2 cellular contexts compared by ENCODE assay signal in the genomic region with DNA sequence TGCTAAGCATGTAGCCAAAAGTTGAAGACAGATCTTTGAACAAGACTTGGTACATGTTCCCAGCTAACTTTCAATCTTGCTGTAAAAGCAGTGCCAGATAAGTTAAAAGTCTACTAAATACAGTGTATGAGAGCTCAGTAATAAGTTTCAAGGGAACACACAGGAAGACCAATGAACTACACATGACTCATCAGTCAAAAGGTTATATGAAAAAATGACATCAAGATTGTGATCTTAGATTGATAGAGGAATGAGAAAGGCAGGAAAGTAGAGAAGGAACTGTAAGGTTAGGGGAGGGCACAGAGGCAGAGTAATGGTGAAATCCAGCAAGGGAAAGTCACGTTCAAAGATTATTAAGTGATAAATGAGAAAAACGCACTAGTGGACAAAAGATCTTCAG.
TF ChIP-seq lines count a peak whose summit lies in the region.

No MANE protein-coding gene starts in this region.

TF ChIP-seq in A549, 52 proteins besides CTCF, POLR2A, EP300 and RAD21:
- TF ChIP-seq ESRRA (IDR thresholded peaks at IDR 0.05; ENCODE audit: borderline replicate concordance, low read length) (no peak), GATA3 (IDR thresholded peaks at IDR 0.05; ENCODE audit: borderline replicate concordance) (peak; percentile 41; the same call in 1 of the 2 replicates), FOSL2 (IDR thresholded peaks at IDR 0.05) (no peak), FOSL2 (CRISPR knock-in tag; IDR thresholded peaks at IDR 0.05) (peak; percentile 52)
TF ChIP-seq in A549: peak in this region for 2.

TF ChIP-seq in SK-N-SH treated with all-trans-retinoic acid at 6 μM for 48 hours, 23 proteins besides CTCF, POLR2A, EP300 and RAD21:
- TF ChIP-seq, protein P1, sequence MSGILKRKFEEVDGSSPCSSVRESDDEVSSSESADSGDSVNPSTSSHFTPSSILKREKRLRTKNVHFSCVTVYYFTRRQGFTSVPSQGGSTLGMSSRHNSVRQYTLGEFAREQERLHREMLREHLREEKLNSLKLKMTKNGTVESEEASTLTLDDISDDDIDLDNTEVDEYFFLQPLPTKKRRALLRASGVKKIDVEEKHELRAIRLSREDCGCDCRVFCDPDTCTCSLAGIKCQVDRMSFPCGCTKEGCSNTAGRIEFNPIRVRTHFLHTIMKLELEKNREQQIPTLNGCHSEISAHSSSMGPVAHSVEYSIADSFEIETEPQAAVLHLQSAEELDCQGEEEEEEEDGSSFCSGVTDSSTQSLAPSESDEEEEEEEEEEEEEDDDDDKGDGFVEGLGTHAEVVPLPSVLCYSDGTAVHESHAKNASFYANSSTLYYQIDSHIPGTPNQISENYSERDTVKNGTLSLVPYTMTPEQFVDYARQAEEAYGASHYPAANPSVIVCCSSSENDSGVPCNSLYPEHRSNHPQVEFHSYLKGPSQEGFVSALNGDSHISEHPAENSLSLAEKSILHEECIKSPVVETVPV (CRISPR knock-in tag; IDR thresholded peaks at IDR 0.05): no peak
- TF ChIP-seq RARB (CRISPR knock-in tag; IDR thresholded peaks at IDR 0.05) (no peak), ESRRG (CRISPR knock-in tag; IDR thresholded peaks at IDR 0.05) (no peak), ARNTL (CRISPR knock-in tag; IDR thresholded peaks at IDR 0.05; ENCODE audit: borderline replicate concordance, low read depth) (no peak), ZC3H10 (CRISPR knock-in tag; IDR thresholded peaks at IDR 0.05) (no peak), ZFP3 (CRISPR knock-in tag; IDR thresholded peaks at IDR 0.05) (no peak), ZNF565 (CRISPR knock-in tag; conservative IDR thresholded peaks at IDR 0.05; ENCODE audit: low read depth) (no peak), ZNF8 (CRISPR knock-in tag; IDR thresholded peaks at IDR 0.05) (no peak), GLIS3 (CRISPR knock-in tag; IDR thresholded peaks at IDR 0.05) (no peak), ISL1 (CRISPR knock-in tag; IDR thresholded peaks at IDR 0.05) (no peak), BACH2 (CRISPR knock-in tag; IDR thresholded peaks at IDR 0.05; ENCODE audit: borderline replicate concordance) (no peak), TCF4 (CRISPR knock-in tag; IDR thresholded peaks at IDR 0.05; ENCODE audit: borderline replicate concordance) (no peak)
- TF ChIP-seq, protein P2, sequence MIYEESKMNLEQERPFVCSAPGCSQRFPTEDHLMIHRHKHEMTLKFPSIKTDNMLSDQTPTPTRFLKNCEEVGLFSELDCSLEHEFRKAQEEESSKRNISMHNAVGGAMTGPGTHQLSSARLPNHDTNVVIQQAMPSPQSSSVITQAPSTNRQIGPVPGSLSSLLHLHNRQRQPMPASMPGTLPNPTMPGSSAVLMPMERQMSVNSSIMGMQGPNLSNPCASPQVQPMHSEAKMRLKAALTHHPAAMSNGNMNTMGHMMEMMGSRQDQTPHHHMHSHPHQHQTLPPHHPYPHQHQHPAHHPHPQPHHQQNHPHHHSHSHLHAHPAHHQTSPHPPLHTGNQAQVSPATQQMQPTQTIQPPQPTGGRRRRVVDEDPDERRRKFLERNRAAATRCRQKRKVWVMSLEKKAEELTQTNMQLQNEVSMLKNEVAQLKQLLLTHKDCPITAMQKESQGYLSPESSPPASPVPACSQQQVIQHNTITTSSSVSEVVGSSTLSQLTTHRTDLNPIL (CRISPR knock-in tag; IDR thresholded peaks at IDR 0.05; ENCODE audit: low read depth): no peak
- TF ChIP-seq, protein P3, sequence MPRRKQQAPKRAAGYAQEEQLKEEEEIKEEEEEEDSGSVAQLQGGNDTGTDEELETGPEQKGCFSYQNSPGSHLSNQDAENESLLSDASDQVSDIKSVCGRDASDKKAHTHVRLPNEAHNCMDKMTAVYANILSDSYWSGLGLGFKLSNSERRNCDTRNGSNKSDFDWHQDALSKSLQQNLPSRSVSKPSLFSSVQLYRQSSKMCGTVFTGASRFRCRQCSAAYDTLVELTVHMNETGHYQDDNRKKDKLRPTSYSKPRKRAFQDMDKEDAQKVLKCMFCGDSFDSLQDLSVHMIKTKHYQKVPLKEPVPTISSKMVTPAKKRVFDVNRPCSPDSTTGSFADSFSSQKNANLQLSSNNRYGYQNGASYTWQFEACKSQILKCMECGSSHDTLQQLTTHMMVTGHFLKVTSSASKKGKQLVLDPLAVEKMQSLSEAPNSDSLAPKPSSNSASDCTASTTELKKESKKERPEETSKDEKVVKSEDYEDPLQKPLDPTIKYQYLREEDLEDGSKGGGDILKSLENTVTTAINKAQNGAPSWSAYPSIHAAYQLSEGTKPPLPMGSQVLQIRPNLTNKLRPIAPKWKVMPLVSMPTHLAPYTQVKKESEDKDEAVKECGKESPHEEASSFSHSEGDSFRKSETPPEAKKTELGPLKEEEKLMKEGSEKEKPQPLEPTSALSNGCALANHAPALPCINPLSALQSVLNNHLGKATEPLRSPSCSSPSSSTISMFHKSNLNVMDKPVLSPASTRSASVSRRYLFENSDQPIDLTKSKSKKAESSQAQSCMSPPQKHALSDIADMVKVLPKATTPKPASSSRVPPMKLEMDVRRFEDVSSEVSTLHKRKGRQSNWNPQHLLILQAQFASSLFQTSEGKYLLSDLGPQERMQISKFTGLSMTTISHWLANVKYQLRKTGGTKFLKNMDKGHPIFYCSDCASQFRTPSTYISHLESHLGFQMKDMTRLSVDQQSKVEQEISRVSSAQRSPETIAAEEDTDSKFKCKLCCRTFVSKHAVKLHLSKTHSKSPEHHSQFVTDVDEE (CRISPR knock-in tag; IDR thresholded peaks at IDR 0.05): no peak
- TF ChIP-seq, protein P4, sequence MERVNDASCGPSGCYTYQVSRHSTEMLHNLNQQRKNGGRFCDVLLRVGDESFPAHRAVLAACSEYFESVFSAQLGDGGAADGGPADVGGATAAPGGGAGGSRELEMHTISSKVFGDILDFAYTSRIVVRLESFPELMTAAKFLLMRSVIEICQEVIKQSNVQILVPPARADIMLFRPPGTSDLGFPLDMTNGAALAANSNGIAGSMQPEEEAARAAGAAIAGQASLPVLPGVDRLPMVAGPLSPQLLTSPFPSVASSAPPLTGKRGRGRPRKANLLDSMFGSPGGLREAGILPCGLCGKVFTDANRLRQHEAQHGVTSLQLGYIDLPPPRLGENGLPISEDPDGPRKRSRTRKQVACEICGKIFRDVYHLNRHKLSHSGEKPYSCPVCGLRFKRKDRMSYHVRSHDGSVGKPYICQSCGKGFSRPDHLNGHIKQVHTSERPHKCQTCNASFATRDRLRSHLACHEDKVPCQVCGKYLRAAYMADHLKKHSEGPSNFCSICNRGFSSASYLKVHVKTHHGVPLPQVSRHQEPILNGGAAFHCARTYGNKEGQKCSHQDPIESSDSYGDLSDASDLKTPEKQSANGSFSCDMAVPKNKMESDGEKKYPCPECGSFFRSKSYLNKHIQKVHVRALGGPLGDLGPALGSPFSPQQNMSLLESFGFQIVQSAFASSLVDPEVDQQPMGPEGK (CRISPR knock-in tag; IDR thresholded peaks at IDR 0.05; ENCODE audit: borderline replicate concordance): no peak
